In the genomic region with DNA sequence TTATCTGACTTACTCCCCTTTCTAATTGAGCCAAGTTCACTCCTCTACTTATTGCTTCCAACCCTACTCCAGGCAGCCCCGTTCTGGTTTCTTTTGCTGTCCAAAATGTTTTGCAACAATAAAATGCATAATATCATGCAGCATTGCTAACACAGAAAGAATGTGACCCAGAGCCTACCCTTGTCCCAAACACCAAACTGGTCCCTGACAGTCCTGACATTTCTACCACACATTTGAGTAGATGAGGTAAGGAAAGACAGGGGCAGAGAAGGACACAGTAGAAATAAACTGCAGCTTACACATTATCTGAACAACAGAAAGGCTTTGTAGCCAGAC, we compare ENCODE assay signal across 14 cellular contexts. TPM values are rescaled to one million over a fixed set of nuclear protein-coding genes. Genes with fewer than 3 reads are reported as not detected.
A peak's percentile ranks its signal among the peaks of the same experiment; 100 is the strongest.
DNase-seq lines count a peak whose midpoint lies in the region; ATAC-seq and TF ChIP-seq lines count a peak whose summit lies in the region.
"Had no signal": no experiment of that assay in that cellular context is flagged by ENCODE, and none has a peak within 500 bp of the region (broad histone marks: within the 10 kb centered on the region; RNA-seq: fewer than 3 reads in every experiment).

No MANE protein-coding gene starts in this region.

- H3K27ac ChIP-seq in Panc1 (ENCODE audit: low read length), result peak overlapping the region; percentile 92
- H3K27ac ChIP-seq in A673 (ENCODE audit: low read depth, low read length, poor library complexity, severe bottlenecking), result no peak overlapping the region

- no peak for ATAC-seq in Panc1
- peak; percentile 90 for ATAC-seq in omental fat pad (ENCODE audit: low FRiP score)
- ATAC-seq in HG03039 (IDR thresholded peaks at IDR 0.05; ENCODE audit: unreplicated experiment), result no peak
- ATAC-seq in HG03095 (IDR thresholded peaks at IDR 0.05; ENCODE audit: unreplicated experiment), result no peak
- ATAC-seq in left colon, result no peak

- DNase-seq in AG08396 (ENCODE audit: low spot score) (peak; percentile 43), Panc1 (ENCODE audit: low read depth, low spot score) (no peak), fibroblast of the aortic adventitia (ENCODE audit: low read depth) (peak; percentile 13), omental fat pad (ENCODE audit: low spot score) (no peak), A673 (ENCODE audit: low spot score) (no peak), left colon (no peak)
- DNase-seq: activated CD4-positive, alpha-beta T cell treated with anti-CD3 and anti-CD28 coated beads, Interleukin-2, amount 10 ng/mL, durations not matched to agents 7 days and 5 days; mesenchymal stem cell; MV-4-11; NCI-H2171 treated with DMSO at 0.1 percent for 48 hours had no signal

- no peak for TF ChIP-seq CTCF in Panc1 (IDR thresholded peaks at IDR 0.05)
- TF ChIP-seq CTCF in fibroblast of the aortic adventitia (IDR thresholded peaks at IDR 0.05; ENCODE audit: insufficient read depth, low read length), result no peak
- no peak for TF ChIP-seq CTCF in omental fat pad (IDR thresholded peaks at IDR 0.05)
- no peak for TF ChIP-seq CTCF in A673 (conservative IDR thresholded peaks at IDR 0.05; ENCODE audit: low read depth, low read length)

- no peaks in the 10 kb centered on the region for H3K36me3 ChIP-seq in Panc1 (ENCODE audit: control insufficient read depth, insufficient read depth, low read length)
- no peaks in the 10 kb centered on the region for H3K36me3 ChIP-seq in A673 (ENCODE audit: insufficient read depth, low read length, poor library complexity, severe bottlenecking)

- CTCF ChIA-PET in Panc1 (lab: Charles Lee) (interaction anchor here (0.5 to 1.0 kb wide), 2 partner anchors 48 to 282 kb away, joined by 3 read pairs; no protein-coding TSS in a partner anchor), A673 (lab: Charles Lee) (no interaction called here)

- no peak overlapping the region; a peak in 1 of 4 replicates for H3K4me3 ChIP-seq in Panc1 (ENCODE audit: low read depth in 2 of 2, low read length in 2 of 2)
- H3K4me3 ChIP-seq in fibroblast of the aortic adventitia (ENCODE audit: low read depth, low read length), result no peak overlapping the region
- H3K4me3 ChIP-seq in A673 (ENCODE audit: low read depth, low read length, poor library complexity, severe bottlenecking), result no peak overlapping the region

- in situ Hi-C loops in Panc1 (cut with HindIII; ENCODE audit: low pct_unique_long_range_greater_than_20kb, low sequenced_read_pairs), result no loop called here

- no TSS peak for BruUV-seq in Panc1 (replicated peaks; lab: Mats Ljungman, UMichigan)
- BruUV-seq in A673 (replicated peaks; lab: Mats Ljungman, UMichigan), result no TSS peak

- no peaks in the 10 kb centered on the region for H3K9me3 ChIP-seq in Panc1 (ENCODE audit: control insufficient read depth, insufficient read depth, low read depth, low read length)
- no peaks in the 10 kb centered on the region for H3K9me3 ChIP-seq in A673 (ENCODE audit: low read depth, low read length, poor library complexity, severe bottlenecking)

- H3K4me1 ChIP-seq in Panc1 (ENCODE audit: control insufficient read depth, insufficient read depth, low read length) (peaks cover 48% of the 10 kb centered on the region), A673 (ENCODE audit: insufficient read depth, low read length, poor library complexity, severe bottlenecking) (peaks cover 8% of the 10 kb centered on the region)

- POLR2A ChIA-PET in Panc1 (lab: Charles Lee), result interaction anchor here (0.6 kb wide), 1 partner anchor 254 kb away, joined by 10 read pairs; no protein-coding TSS in a partner anchor
- POLR2A ChIA-PET in A673 (lab: Charles Lee; ENCODE audit: low non-redundant PET), result no interaction called here

- intact Hi-C loops in Panc1 (cut with micrococcal nuclease; ENCODE audit: unreplicated experiment) (no loop called here), A673 (cut with micrococcal nuclease; ENCODE audit: unreplicated experiment) (no loop called here), left colon (cut with DNase I, micrococcal nuclease) (no loop called here)

- H3K27me3 ChIP-seq in Panc1 (ENCODE audit: control insufficient read depth, insufficient read depth, low read length) (no peaks in the 10 kb centered on the region), A673 (replicated peaks; ENCODE audit: insufficient read depth, low read depth, low read length, poor library complexity) (no peaks in the 10 kb centered on the region)

RNA-seq across cellular contexts. Expression of gene SOX9, which starts 31.5 kb away (rescaled TPM):
- total RNA-seq in Panc1 (2021; ENCODE audit: unreplicated experiment), result 79.5 TPM
- polyA plus RNA-seq in Panc1 (2012; ENCODE audit: insufficient read length), result 63.0 TPM
- total RNA-seq in fibroblast of the aortic adventitia (ENCODE audit: low replicate concordance), result 2.1 and 2.4 TPM in 2 replicates
- total RNA-seq in omental fat pad, result 1 to 10 TPM in 2 of 4 donors, under 1 TPM in 2; 0.50 to 7.9 (median 1.8) TPM
- 31.1 and 37.5 TPM in 2 replicates for total RNA-seq in A673 (2021)
- total RNA-seq in left colon, result 10 to 100 TPM; 41.1 to 49.7 TPM
- total RNA-seq: activated CD4-positive, alpha-beta T cell treated with anti-CD3 and anti-CD28 coated beads, Interleukin-2, amount 10 ng/mL, durations not matched to agents 7 days and 5 days; G401; OCI-LY7 had no signal

Comparison
In these comparisons a context has a peak if more than half of its experiments do, and no peak if none do; other contexts are left out.
1. DNase-seq: peak in AG08396 (single experiment) and fibroblast of the aortic adventitia (single experiment); none in Panc1 (single experiment), omental fat pad (single experiment), A673 (single experiment) and left colon (0 of 2).